In genomic region chr4:7659429-7660175, GRCh38 we compare ENCODE assay signal across 19 cellular contexts.
DNase-seq lines count a peak whose midpoint lies in the region; ATAC-seq, FAIRE-seq and TF ChIP-seq lines count a peak whose summit lies in the region.
"Had no signal": no experiment of that assay in that cellular context is flagged by ENCODE, and none has a peak within 500 bp of the region (broad histone marks: within the 10 kb centered on the region; RNA-seq: fewer than 3 reads in every experiment).

No MANE protein-coding gene starts in this region.

- no TSS peak for BruUV-seq in IMR-90 (replicated peaks; lab: Mats Ljungman, UMichigan)
- BruUV-seq in HepG2 (replicated peaks; lab: Mats Ljungman, UMichigan), result no TSS peak

- no peak for FAIRE-seq in HepG2 (lab: Jason Lieb, UNC)
- FAIRE-seq: A549, D721Med, H54 had no signal

- TF ChIP-seq CTCF in IMR-90 (conservative IDR thresholded peaks at IDR 0.05; ENCODE audit: low read depth, low read length) (no peak), chondrocyte (IDR thresholded peaks at IDR 0.05) (no peak), HepG2 (CRISPR knock-in tag; IDR thresholded peaks at IDR 0.05) (no peak)

- peaks cover 14% of the 10 kb centered on the region for H3K27me3 Mint-ChIP-seq in chondrocyte (ENCODE audit: low read depth)

- no peak for TF ChIP-seq POLR2A in IMR-90 (IDR thresholded peaks at IDR 0.05; ENCODE audit: low read depth, low read length)
- no peak for TF ChIP-seq POLR2A in HepG2 (IDR thresholded peaks at IDR 0.05; ENCODE audit: insufficient read depth in 1 of 2, low read depth in 2 of 2, low read length in 2 of 2)

- H3K14ac ChIP-seq in IMR-90 (replicated peaks; ENCODE audit: low read depth, low read length) (no peak overlapping the region), neuronal stem cell (ENCODE audit: low read length) (no peak overlapping the region)

- H3K4me1 ChIP-seq in IMR-90 (ENCODE audit: control insufficient read depth, insufficient read depth, low read length) (peaks cover 4% of the 10 kb centered on the region), HepG2 (ENCODE audit: insufficient read depth, low read length) (peaks cover 32% of the 10 kb centered on the region), neuronal stem cell (ENCODE audit: control insufficient read depth in 2 of 2, insufficient read depth in 1 of 2, low read depth in 1 of 2, low read length in 2 of 2) (peaks cover 2% of the 10 kb centered on the region in 2 donors)
- H3K4me1 ChIP-seq: A549 had no signal

- H2BK12ac ChIP-seq in neuronal stem cell (ENCODE audit: low read length), result no peak overlapping the region

- H4K20me1 ChIP-seq in IMR-90 (ENCODE audit: insufficient read depth, low read length), result peaks cover 3% of the 10 kb centered on the region; the same call in 1 of the 2 replicates
- H4K20me1 ChIP-seq in HepG2 (ENCODE audit: insufficient read depth, low read length), result no peaks in the 10 kb centered on the region

- no peaks in the 10 kb centered on the region for H3K36me3 Mint-ChIP-seq in chondrocyte (ENCODE audit: low read depth)
- H3K36me3 Mint-ChIP-seq: CD8-positive, alpha-beta T cell had no signal

- H3K4me3 ChIP-seq in IMR-90 (ENCODE audit: insufficient read depth, low read depth, low read length) (no peak overlapping the region), HepG2 (replicated peaks in 1 of 3; ENCODE audit: insufficient read depth in 1 of 3, low read depth in 2 of 3, low read length in 3 of 3) (no peak overlapping the region), neuronal stem cell (ENCODE audit: low read length in 2 of 2) (no peak overlapping the region)
- H3K4me3 ChIP-seq: A549 had no signal

- TF ChIP-seq EP300 in HepG2 (IDR thresholded peaks at IDR 0.05; ENCODE audit: low read depth in 2 of 2, low read length in 2 of 2) (no peak), HepG2 (CRISPR knock-in tag; IDR thresholded peaks at IDR 0.05; ENCODE audit: borderline replicate concordance) (no peak)

- H3K9me3 Mint-ChIP-seq in chondrocyte (ENCODE audit: low read depth), result no peaks in the 10 kb centered on the region
- H3K9me3 Mint-ChIP-seq: CD8-positive, alpha-beta T cell had no signal

- H3K9me1 ChIP-seq in IMR-90 (ENCODE audit: insufficient read depth, low read length), result peaks cover 4% of the 10 kb centered on the region

- H3K18ac ChIP-seq in IMR-90 (ENCODE audit: low read depth, low read length) (no peak overlapping the region), neuronal stem cell (ENCODE audit: low read length) (no peak overlapping the region)

- TF ChIP-seq RAD21 in IMR-90 (IDR thresholded peaks at IDR 0.05; ENCODE audit: low read length), result no peak
- no peak for TF ChIP-seq RAD21 in HepG2 (CRISPR knock-in tag; IDR thresholded peaks at IDR 0.05)

- CTCF ChIA-PET in IMR-90 (lab: Yijun Ruan, JAX) (no interaction called here), HepG2 (lab: Yijun Ruan, JAX; ENCODE audit: low intra/inter-chr PET ratio, low total read pairs) (no interaction called here)

- no peak for ATAC-seq in IMR-90 (ENCODE audit: low read depth)
- ATAC-seq in HepG2, result no peak
- ATAC-seq in stimulated activated naive CD8-positive, alpha-beta T cell treated with anti-CD3 and anti-CD28 coated beads, Interleukin-15, Interleukin-2, amounts not matched to agents 100 U/mL and 50 U/mL, for 24 hours, result no peak
- ATAC-seq: A549; CD8-positive, alpha-beta T cell had no signal

- in situ Hi-C loops in IMR-90 (cut with MboI; ENCODE audit: low sequenced_read_pairs) (no loop called here), HepG2 (cut with HindIII; ENCODE audit: extremely low pct_ligation_motif_present, low pct_unique_long_range_greater_than_20kb) (no loop called here)

- peaks cover 20% of the 10 kb centered on the region for H3K27me3 ChIP-seq in IMR-90 (ENCODE audit: control insufficient read depth, insufficient read depth, low read length)
- H3K27me3 ChIP-seq in HepG2 (ENCODE audit: control insufficient read depth in 1 of 2, insufficient read depth in 2 of 2, low read length in 2 of 2), result no peaks in the 10 kb centered on the region
- peaks cover 0 to 28% (median 0%) of the 10 kb centered on the region in 3 experiments for H3K27me3 ChIP-seq in neuronal stem cell (ENCODE audit: control insufficient read depth in 3 of 3, insufficient read depth in 3 of 3, low read depth in 1 of 3, low read length in 3 of 3)
- H3K27me3 ChIP-seq: BE2C had no signal

- no peak overlapping the region for H4K5ac ChIP-seq in IMR-90 (ENCODE audit: low read depth, low read length)

- no peak overlapping the region for H3K27ac ChIP-seq in IMR-90 (ENCODE audit: insufficient read depth, low read length)
- H3K27ac ChIP-seq in HepG2 (ENCODE audit: extremely low read length, insufficient read depth, low read length), result no peak overlapping the region
- H3K27ac ChIP-seq in neuronal stem cell (replicated peaks; ENCODE audit: low read length), result no peak overlapping the region
- H3K27ac ChIP-seq: A549, HL-60 had no signal

- DNase-seq in IMR-90 (no peak), chondrocyte (ENCODE audit: low spot score) (peak; percentile 32), HepG2 (ENCODE audit: low spot score) (no peak), neuronal stem cell (ENCODE audit: low spot score) (no peak), NCI-H2081 (lab: John Stamatoyannopoulos, UW) (no peak), occipital lobe (lab: John Stamatoyannopoulos, UW) (no peak), NCI-H187 treated with DMSO at 0.1 percent for 48 hours (lab: John Stamatoyannopoulos, UW) (no peak)
- no peak for DNase-seq in stimulated activated naive CD8-positive, alpha-beta T cell treated with anti-CD3 and anti-CD28 coated beads, Interleukin-15, Interleukin-2, amounts not matched to agents 100 U/mL and 50 U/mL, for 24 hours
- DNase-seq: BE2C; CD8-positive, alpha-beta T cell; COR-L47; DMS153; DND-41; GDM1 had no signal

- no peak overlapping the region for H2AK9ac ChIP-seq in IMR-90 (replicated peaks; ENCODE audit: low read depth, low read length, poor library complexity)

- dilution Hi-C loops in IMR-90 (cut with HindIII; ENCODE audit: low sequenced_read_pairs, unreplicated experiment), result no loop called here

- H2BK120ac ChIP-seq in IMR-90 (ENCODE audit: low read depth, low read length) (no peak overlapping the region), neuronal stem cell (ENCODE audit: low read depth, low read length) (no peak overlapping the region)

- H3K4me3 Mint-ChIP-seq in chondrocyte (ENCODE audit: unreplicated experiment), result no peak overlapping the region
- H3K4me3 Mint-ChIP-seq: CD14-positive monocyte; CD8-positive, alpha-beta T cell had no signal

- H3K79me2 ChIP-seq in HepG2 (ENCODE audit: insufficient read depth, low read length), result no peaks in the 10 kb centered on the region

- no peak overlapping the region for H3K56ac ChIP-seq in IMR-90 (ENCODE audit: extremely low read depth, insufficient read depth, low read length)

- H3K36me3 ChIP-seq in IMR-90 (ENCODE audit: control insufficient read depth, insufficient read depth, low read length) (no peaks in the 10 kb centered on the region), HepG2 (replicated peaks in 1 of 2; ENCODE audit: control insufficient read depth in 1 of 2, insufficient read depth in 2 of 2, low read length in 2 of 2) (no peaks in the 10 kb centered on the region), neuronal stem cell (replicated peaks in 1 of 2; ENCODE audit: control insufficient read depth in 2 of 2, insufficient read depth in 2 of 2, low read length in 2 of 2) (no peaks in the 10 kb centered on the region)
- H3K36me3 ChIP-seq: BE2C had no signal

- H2BK15ac ChIP-seq in IMR-90 (ENCODE audit: low read depth, low read length) (no peak overlapping the region), neuronal stem cell (ENCODE audit: low read length) (no peak overlapping the region)

- no peak overlapping the region for H4K91ac ChIP-seq in IMR-90 (ENCODE audit: insufficient read depth, low read depth, low read length)
- no peak overlapping the region for H4K91ac ChIP-seq in neuronal stem cell (ENCODE audit: low read depth, low read length, poor library complexity)

- no peaks in the 10 kb centered on the region for H3K9me3 ChIP-seq in IMR-90 (ENCODE audit: control insufficient read depth, insufficient read depth, low read length)
- H3K9me3 ChIP-seq in HepG2 (ENCODE audit: low read length), result no peaks in the 10 kb centered on the region
- no peaks in the 10 kb centered on the region for H3K9me3 ChIP-seq in neuronal stem cell (replicated peaks in 1 of 2; ENCODE audit: control insufficient read depth in 2 of 2, insufficient read depth in 1 of 2, low read depth in 1 of 2, low read length in 2 of 2)
- H3K9me3 ChIP-seq: A549, BE2C had no signal

- peak overlapping the region; percentile 11; the same call in 1 of the 2 replicates for H2AK5ac ChIP-seq in IMR-90 (ENCODE audit: low read depth, low read length)
- no peak overlapping the region for H2AK5ac ChIP-seq in neuronal stem cell (ENCODE audit: low read depth, low read length)

- H3K9ac ChIP-seq in IMR-90 (ENCODE audit: low read depth, low read length) (no peak overlapping the region), HepG2 (ENCODE audit: insufficient read depth, low read depth, low read length) (no peak overlapping the region), neuronal stem cell (ENCODE audit: low read depth, low read length, poor library complexity) (no peak overlapping the region)

- H3K4me1 Mint-ChIP-seq in chondrocyte (ENCODE audit: low read depth), result peaks cover 11% of the 10 kb centered on the region

- H2AFZ ChIP-seq in IMR-90 (replicated peaks; ENCODE audit: low read length, poor library complexity) (no peak overlapping the region), HepG2 (ENCODE audit: low read length) (no peak overlapping the region), neuronal stem cell (ENCODE audit: low read length) (no peak overlapping the region)

- H2BK20ac ChIP-seq in IMR-90 (ENCODE audit: low read depth, low read length), result peak overlapping the region; percentile 14; the same call in 1 of the 2 replicates

- POLR2A ChIA-PET in IMR-90 (lab: Charles Lee; ENCODE audit: unreplicated experiment), result no interaction called here
- POLR2A ChIA-PET in HepG2 (lab: Yijun Ruan, JAX), result no interaction called here

- H4K8ac ChIP-seq in IMR-90 (ENCODE audit: low read depth in 2 of 2, low read length in 2 of 2), result no peak overlapping the region
- no peak overlapping the region for H4K8ac ChIP-seq in neuronal stem cell (ENCODE audit: low read depth, low read length)

- no peak overlapping the region for H3K27ac Mint-ChIP-seq in chondrocyte (ENCODE audit: unreplicated experiment)
- H3K27ac Mint-ChIP-seq: CD8-positive, alpha-beta T cell had no signal

- H3K4me2 ChIP-seq in IMR-90 (ENCODE audit: low read depth, low read length), result no peak overlapping the region
- H3K4me2 ChIP-seq in HepG2 (ENCODE audit: low read depth, low read length), result no peak overlapping the region
- no peak overlapping the region for H3K4me2 ChIP-seq in neuronal stem cell (ENCODE audit: insufficient read depth, low read length, poor library complexity, severe bottlenecking)
- H3K4me2 ChIP-seq: A549 had no signal

- H3K4ac ChIP-seq in IMR-90 (ENCODE audit: low read depth, low read length) (peak overlapping the region; percentile 4; the same call in 1 of the 2 replicates), neuronal stem cell (ENCODE audit: low read length) (no peak overlapping the region)

- 90% methylated on average over 2 of the region's 8 CpGs; no CpG with 5 or more reads in 1 of the 2 experiments for WGBS in IMR-90 (ENCODE audit: extremely low coverage in 2 of 2, insufficient read length in 1 of 2), 2 experiments
- WGBS in HepG2 (ENCODE audit: low lambda C conversion rate), result 74% methylated on average over 6 of the region's 8 CpGs
- no CpG with 5 or more reads among the region's 8 CpGs for WGBS in neuronal stem cell (ENCODE audit: extremely low coverage in 2 of 2, insufficient read length in 2 of 2, insufficient replicate concordance in 1 of 2), 2 donors

- H2BK5ac ChIP-seq in IMR-90 (ENCODE audit: low read depth, low read length, poor library complexity, severe bottlenecking) (no peak overlapping the region), neuronal stem cell (ENCODE audit: low read length) (no peak overlapping the region)

- H3K23ac ChIP-seq in IMR-90 (ENCODE audit: low read depth, low read length) (no peak overlapping the region), neuronal stem cell (ENCODE audit: low read depth, low read length, poor library complexity) (peak overlapping the region; percentile 11)

- no peaks in the 10 kb centered on the region for H3K79me1 ChIP-seq in IMR-90 (ENCODE audit: low read depth in 1 of 2, low read length in 2 of 2)
- peaks cover 1% of the 10 kb centered on the region for H3K79me1 ChIP-seq in neuronal stem cell (ENCODE audit: low read depth, low read length)

- intact Hi-C loops in IMR-90 (cut with micrococcal nuclease) (no loop called here), HepG2 (cut with micrococcal nuclease; ENCODE audit: unreplicated experiment) (no loop called here)
